In genomic region chr7:137475966-137476365, GRCh38 we compare ENCODE assay signal across 2 cellular contexts.
TF ChIP-seq lines count a peak whose summit lies in the region.

No MANE protein-coding gene starts in this region.

TF ChIP-seq in IMR-90, 13 proteins besides CTCF, POLR2A, EP300 and RAD21 (continued from another document):
- no peak for TF ChIP-seq CEBPB (IDR thresholded peaks at IDR 0.05; ENCODE audit: low read depth, low read length)
- TF ChIP-seq RFX5 (IDR thresholded peaks at IDR 0.05; ENCODE audit: low read depth, low read length): no peak
- no peak for TF ChIP-seq NFE2L2 (IDR thresholded peaks at IDR 0.05; ENCODE audit: low read depth, low read length)
- TF ChIP-seq MAZ (IDR thresholded peaks at IDR 0.05; ENCODE audit: borderline replicate concordance, low read depth, low read length): no peak
- no peak for TF ChIP-seq BHLHE40 (IDR thresholded peaks at IDR 0.05; ENCODE audit: low read depth, low read length)
- no peak for TF ChIP-seq USF2 (IDR thresholded peaks at IDR 0.05; ENCODE audit: low read depth, low read length)
- no peak for TF ChIP-seq CHD1 (IDR thresholded peaks at IDR 0.05; ENCODE audit: low read depth, low read length)
- TF ChIP-seq SMC3 (IDR thresholded peaks at IDR 0.05; ENCODE audit: low read depth, low read length): no peak
- TF ChIP-seq RCOR1 (IDR thresholded peaks at IDR 0.05; ENCODE audit: insufficient replicate concordance, low read length): no peak
- no peak for TF ChIP-seq ELK1 (IDR thresholded peaks at IDR 0.05; ENCODE audit: borderline replicate concordance, low read depth, low read length)

TF ChIP-seq in SK-N-SH treated with all-trans-retinoic acid at 6 μM for 48 hours, 23 proteins besides CTCF, POLR2A, EP300 and RAD21 (continued from another document):
- TF ChIP-seq PATZ1 (CRISPR knock-in tag; IDR thresholded peaks at IDR 0.05; ENCODE audit: borderline replicate concordance) (no peak), POU6F1 (CRISPR knock-in tag; IDR thresholded peaks at IDR 0.05; ENCODE audit: borderline replicate concordance, low read depth) (no peak), ARNTL (CRISPR knock-in tag; IDR thresholded peaks at IDR 0.05; ENCODE audit: borderline replicate concordance, low read depth) (no peak), BACH2 (CRISPR knock-in tag; IDR thresholded peaks at IDR 0.05; ENCODE audit: borderline replicate concordance) (no peak), SNAI2 (CRISPR knock-in tag; IDR thresholded peaks at IDR 0.05) (no peak), TCF4 (CRISPR knock-in tag; IDR thresholded peaks at IDR 0.05; ENCODE audit: borderline replicate concordance) (no peak)
